In the genomic region with DNA sequence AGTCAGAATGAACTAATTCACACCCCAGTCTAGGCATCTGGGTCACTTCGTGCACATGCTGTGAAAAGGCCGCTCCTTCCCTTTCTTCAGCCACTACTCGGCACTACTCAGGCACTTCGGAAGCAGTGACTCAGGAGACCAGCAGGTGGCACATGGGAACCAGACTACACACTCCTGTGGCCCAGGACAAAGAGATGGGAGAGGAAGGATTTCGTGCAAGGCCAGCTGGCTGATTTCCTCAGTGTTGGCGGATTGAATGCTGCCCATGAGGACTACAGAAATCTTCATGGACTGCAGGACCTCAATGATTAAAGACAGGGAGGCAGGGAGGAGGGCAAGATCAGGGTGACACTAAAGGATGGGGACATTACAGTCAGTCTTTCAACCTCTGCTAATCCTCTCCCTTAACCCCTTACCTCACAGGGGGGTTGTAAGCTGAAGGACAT, we compare ENCODE assay signal across 8 cellular contexts.
DNase-seq lines count a peak whose midpoint lies in the region; ATAC-seq and TF ChIP-seq lines count a peak whose summit lies in the region.

No MANE protein-coding gene starts in this region.

- 2 to 4% methylated on average over 6 of the region's 6 CpGs for WGBS in body of pancreas, 2 donors
- WGBS in smooth muscle cell (ENCODE audit: low lambda C conversion rate): 16% methylated on average over 6 of the region's 6 CpGs

- no peak overlapping the region for H3K4me2 ChIP-seq in smooth muscle cell

- peak; percentile 50 for ATAC-seq in GM18517 (IDR thresholded peaks at IDR 0.05; ENCODE audit: unreplicated experiment)
- ATAC-seq in HG02981 (IDR thresholded peaks at IDR 0.05; ENCODE audit: unreplicated experiment): peak; percentile 54
- ATAC-seq in body of pancreas: peak; percentile 95

- no peaks in the 10 kb centered on the region for H3K79me2 ChIP-seq in smooth muscle cell (ENCODE audit: low read depth)

- H3K36me3 ChIP-seq in body of pancreas (replicated peaks in 1 of 2; ENCODE audit: insufficient read depth in 1 of 2, low read depth in 2 of 2) (no peaks in the 10 kb centered on the region), smooth muscle cell (ENCODE audit: low read depth) (no peaks in the 10 kb centered on the region)

- POLR2A ChIA-PET in AG04449 (lab: Yijun Ruan, JAX): no interaction called here

- TF ChIP-seq CTCF in AG04449 (IDR thresholded peaks at IDR 0.05; ENCODE audit: insufficient read depth, low read length, missing control alignments) (peak; percentile 95), body of pancreas (IDR thresholded peaks at IDR 0.05) (peak; percentile 56 to 89 (median 87)), smooth muscle cell (IDR thresholded peaks at IDR 0.05; ENCODE audit: borderline replicate concordance, insufficient read depth, poor library complexity, severe bottlenecking) (peak; percentile 84)

- H3K9ac ChIP-seq in smooth muscle cell (ENCODE audit: low read depth): no peak overlapping the region

- CTCF ChIA-PET in AG04449 (lab: Yijun Ruan, JAX): interaction anchor here (0.6 to 3.7 kb wide), 16 partner anchors 8 to 1539 kb away, joined by 3 to 88 read pairs (median 4); no protein-coding TSS in a partner anchor

- H3K4me1 ChIP-seq in body of pancreas: no peaks in the 10 kb centered on the region
- no peaks in the 10 kb centered on the region for H3K4me1 ChIP-seq in smooth muscle cell (ENCODE audit: low read depth)

- H3K9me3 ChIP-seq in body of pancreas (no peaks in the 10 kb centered on the region), smooth muscle cell (replicated peaks; ENCODE audit: low read depth) (no peaks in the 10 kb centered on the region)

- H3K4me3 ChIP-seq in AG04449 (ENCODE audit: low read depth, low read length) (no peak overlapping the region), body of pancreas (no peak overlapping the region), smooth muscle cell (no peak overlapping the region)

- H3K27ac ChIP-seq in body of pancreas (no peak overlapping the region), smooth muscle cell (ENCODE audit: low read depth) (no peak overlapping the region)

- no peak for TF ChIP-seq POLR2A in body of pancreas (IDR thresholded peaks at IDR 0.05)

- no peak overlapping the region for H2AFZ ChIP-seq in smooth muscle cell (ENCODE audit: low read depth)

- intact Hi-C loops in body of pancreas (cut with DNase I): loop anchor here (10.0 kb wide), 1 partner anchor 935 kb away; no protein-coding TSS in a partner anchor

- no peaks in the 10 kb centered on the region for H3K27me3 ChIP-seq in body of pancreas
- H3K27me3 ChIP-seq in smooth muscle cell (ENCODE audit: low read depth): no peaks in the 10 kb centered on the region

- H3F3A ChIP-seq in smooth muscle cell (ENCODE audit: low read depth): no peaks in the 10 kb centered on the region

- DNase-seq in AG04449 (ENCODE audit: low read depth, low spot score) (peak; percentile 40), NCI-H2029 treated with DMSO at 0.1 percent for 48 hours (lab: John Stamatoyannopoulos, UW) (peak; percentile 68), T-helper 9 cell (peak; percentile 36), body of pancreas (peak; percentile 79 to 86 (median 82)), iPS DF 19.7 (ENCODE audit: low read depth, low spot score) (peak; percentile 83), smooth muscle cell (lab: John Stamatoyannopoulos, UW; ENCODE audit: unreplicated experiment) (peak; percentile 13)

- H4K20me1 ChIP-seq in smooth muscle cell (ENCODE audit: low read depth): no peaks in the 10 kb centered on the region

Comparison
In these comparisons a context has a peak if more than half of its experiments do, and no peak if none do; other contexts are left out.
1. DNase-seq: peak in every context shown above with its lines; median percentile 83 in iPS DF 19.7; 82 in body of pancreas; 68 in NCI-H2029 treated with DMSO at 0.1 percent for 48 hours; 40 in AG04449; 36 in T-helper 9 cell; 13 in smooth muscle cell.